Comparison of ENCODE assay signal across 10 cellular contexts in the genomic region with DNA sequence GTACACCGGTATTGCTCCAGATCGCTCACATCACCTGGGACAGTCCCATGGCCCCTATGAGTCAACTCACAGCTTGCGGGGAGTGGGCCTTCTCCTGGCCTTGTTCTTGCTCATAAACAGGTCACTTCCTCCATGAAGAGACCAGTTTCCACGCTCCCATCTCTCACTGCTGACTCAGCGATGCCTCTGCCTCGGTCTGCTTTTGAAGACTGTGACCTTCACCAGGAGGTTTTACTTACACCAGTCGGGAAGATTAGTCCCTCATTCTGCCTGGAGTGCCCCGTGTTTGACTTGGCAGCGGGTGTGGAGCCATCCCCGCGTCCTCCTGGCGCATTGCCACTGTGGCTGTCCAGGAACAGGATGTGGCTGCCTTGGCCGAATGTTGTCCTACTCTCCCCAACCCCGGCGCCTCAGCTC.
DNase-seq lines count a peak whose midpoint lies in the region; ATAC-seq and TF ChIP-seq lines count a peak whose summit lies in the region.
"Had no signal": no experiment of that assay in that cellular context is flagged by ENCODE, and none has a peak within 500 bp of the region (broad histone marks: within the 10 kb centered on the region; RNA-seq: fewer than 3 reads in every experiment).

No MANE protein-coding gene starts in this region.

- H3K4me1 Mint-ChIP-seq in GM23338, result no peaks in the 10 kb centered on the region

- DNase-seq in 8988T (peak; percentile 38), kidney tubule cell (ENCODE audit: low spot score) (peak; percentile 87), NCI-H446 (lab: John Stamatoyannopoulos, UW) (no peak), suprapubic skin (ENCODE audit: low spot score in 2 of 2) (no peak), NCI-H2196 (lab: John Stamatoyannopoulos, UW; ENCODE audit: unreplicated experiment) (no peak), GM23338 (ENCODE audit: low spot score) (no peak)
- DNase-seq in activated CD8-positive, alpha-beta memory T cell treated with anti-CD3 and anti-CD28 coated beads, Interleukin-2, amount 50 U/mL, for 48 hours, result peak; percentile 71
- DNase-seq: NCI-H146 had no signal

- H3K9me3 ChIP-seq in suprapubic skin, result no peaks in the 10 kb centered on the region

- H3F3A ChIP-seq in GM23338 (replicated peaks; ENCODE audit: low read depth), result no peaks in the 10 kb centered on the region

- ATAC-seq in GM21619 (IDR thresholded peaks at IDR 0.05; ENCODE audit: unreplicated experiment) (peak; percentile 52), GM23338 (no peak)

- TF ChIP-seq POLR2A in suprapubic skin (IDR thresholded peaks at IDR 0.05), result no peak

- H3K9me3 Mint-ChIP-seq in GM23338, result peaks cover 2% of the 10 kb centered on the region

- H3K4me1 ChIP-seq in suprapubic skin (peaks cover 6% of the 10 kb centered on the region), GM23338 (ENCODE audit: insufficient read depth) (no peaks in the 10 kb centered on the region)

- TF ChIP-seq EP300 in suprapubic skin (IDR thresholded peaks at IDR 0.05), result no peak

- H3K27ac ChIP-seq in suprapubic skin, result no peak overlapping the region
- H3K27ac ChIP-seq in GM23338 (ENCODE audit: low read depth), result no peak overlapping the region
- H3K27ac ChIP-seq: skin epidermis had no signal

- no peak overlapping the region for H3K27ac Mint-ChIP-seq in GM23338

- H3K36me3 ChIP-seq in suprapubic skin (peaks cover 22% of the 10 kb centered on the region), GM23338 (ENCODE audit: insufficient read depth) (no peaks in the 10 kb centered on the region)

- WGBS in suprapubic skin, result 77% methylated on average over 15 of the region's 15 CpGs

- H3K36me3 Mint-ChIP-seq in GM23338 (ENCODE audit: low read depth), result peaks cover 10% of the 10 kb centered on the region; the same call in 2 of the 3 replicates

- H3K4me3 ChIP-seq in suprapubic skin, result no peak overlapping the region
- no peak overlapping the region for H3K4me3 ChIP-seq in GM23338
- H3K4me3 ChIP-seq: skin epidermis had no signal

- no peak for TF ChIP-seq CTCF in suprapubic skin (IDR thresholded peaks at IDR 0.05)
- TF ChIP-seq CTCF in GM23338 (conservative IDR thresholded peaks at IDR 0.05; ENCODE audit: low read depth in 2 of 2), result no peak

- no peak overlapping the region for H3K4me3 Mint-ChIP-seq in GM23338

- no peak overlapping the region for H3K4me2 ChIP-seq in GM23338

- H2AFZ ChIP-seq in GM23338, result no peak overlapping the region

- H4K20me1 ChIP-seq in GM23338 (replicated peaks; ENCODE audit: insufficient read depth), result no peaks in the 10 kb centered on the region; the same call in 1 of the 2 replicates

- H3K79me2 ChIP-seq in GM23338 (replicated peaks; ENCODE audit: insufficient read depth), result no peaks in the 10 kb centered on the region

- peaks cover 3% of the 10 kb centered on the region; the same call in 1 of the 2 replicates for H3K9me2 ChIP-seq in GM23338 (ENCODE audit: insufficient read depth)

- H3K27me3 Mint-ChIP-seq in GM23338 (ENCODE audit: insufficient read depth, low read depth, poor library complexity), result peaks cover 5% of the 10 kb centered on the region

- H3K27me3 ChIP-seq in suprapubic skin (no peaks in the 10 kb centered on the region), GM23338 (ENCODE audit: insufficient read depth) (no peaks in the 10 kb centered on the region)

TF ChIP-seq in GM23338, 12 proteins besides CTCF, POLR2A, EP300 and RAD21 (continues in another document):
- TF ChIP-seq, protein P1, sequence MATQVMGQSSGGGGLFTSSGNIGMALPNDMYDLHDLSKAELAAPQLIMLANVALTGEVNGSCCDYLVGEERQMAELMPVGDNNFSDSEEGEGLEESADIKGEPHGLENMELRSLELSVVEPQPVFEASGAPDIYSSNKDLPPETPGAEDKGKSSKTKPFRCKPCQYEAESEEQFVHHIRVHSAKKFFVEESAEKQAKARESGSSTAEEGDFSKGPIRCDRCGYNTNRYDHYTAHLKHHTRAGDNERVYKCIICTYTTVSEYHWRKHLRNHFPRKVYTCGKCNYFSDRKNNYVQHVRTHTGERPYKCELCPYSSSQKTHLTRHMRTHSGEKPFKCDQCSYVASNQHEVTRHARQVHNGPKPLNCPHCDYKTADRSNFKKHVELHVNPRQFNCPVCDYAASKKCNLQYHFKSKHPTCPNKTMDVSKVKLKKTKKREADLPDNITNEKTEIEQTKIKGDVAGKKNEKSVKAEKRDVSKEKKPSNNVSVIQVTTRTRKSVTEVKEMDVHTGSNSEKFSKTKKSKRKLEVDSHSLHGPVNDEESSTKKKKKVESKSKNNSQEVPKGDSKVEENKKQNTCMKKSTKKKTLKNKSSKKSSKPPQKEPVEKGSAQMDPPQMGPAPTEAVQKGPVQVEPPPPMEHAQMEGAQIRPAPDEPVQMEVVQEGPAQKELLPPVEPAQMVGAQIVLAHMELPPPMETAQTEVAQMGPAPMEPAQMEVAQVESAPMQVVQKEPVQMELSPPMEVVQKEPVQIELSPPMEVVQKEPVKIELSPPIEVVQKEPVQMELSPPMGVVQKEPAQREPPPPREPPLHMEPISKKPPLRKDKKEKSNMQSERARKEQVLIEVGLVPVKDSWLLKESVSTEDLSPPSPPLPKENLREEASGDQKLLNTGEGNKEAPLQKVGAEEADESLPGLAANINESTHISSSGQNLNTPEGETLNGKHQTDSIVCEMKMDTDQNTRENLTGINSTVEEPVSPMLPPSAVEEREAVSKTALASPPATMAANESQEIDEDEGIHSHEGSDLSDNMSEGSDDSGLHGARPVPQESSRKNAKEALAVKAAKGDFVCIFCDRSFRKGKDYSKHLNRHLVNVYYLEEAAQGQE (IDR thresholded peaks at IDR 0.05; ENCODE audit: unreplicated experiment), result no peak
- TF ChIP-seq NANOG (IDR thresholded peaks at IDR 0.05; ENCODE audit: borderline replicate concordance) (no peak), CREB1 (CRISPR knock-in tag; IDR thresholded peaks at IDR 0.05; ENCODE audit: low read depth) (no peak), STAT1 (IDR thresholded peaks at IDR 0.05; ENCODE audit: unreplicated experiment) (no peak), EZH2 (IDR thresholded peaks at IDR 0.05; ENCODE audit: low read depth, unreplicated experiment) (no peak), POLR2AphosphoS5 (IDR thresholded peaks at IDR 0.05; ENCODE audit: low read depth) (no peak), EZH2phosphoT487 (IDR thresholded peaks at IDR 0.05; ENCODE audit: unreplicated experiment) (no peak)
- TF ChIP-seq, protein P2, sequence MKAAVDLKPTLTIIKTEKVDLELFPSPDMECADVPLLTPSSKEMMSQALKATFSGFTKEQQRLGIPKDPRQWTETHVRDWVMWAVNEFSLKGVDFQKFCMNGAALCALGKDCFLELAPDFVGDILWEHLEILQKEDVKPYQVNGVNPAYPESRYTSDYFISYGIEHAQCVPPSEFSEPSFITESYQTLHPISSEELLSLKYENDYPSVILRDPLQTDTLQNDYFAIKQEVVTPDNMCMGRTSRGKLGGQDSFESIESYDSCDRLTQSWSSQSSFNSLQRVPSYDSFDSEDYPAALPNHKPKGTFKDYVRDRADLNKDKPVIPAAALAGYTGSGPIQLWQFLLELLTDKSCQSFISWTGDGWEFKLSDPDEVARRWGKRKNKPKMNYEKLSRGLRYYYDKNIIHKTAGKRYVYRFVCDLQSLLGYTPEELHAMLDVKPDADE (IDR thresholded peaks at IDR 0.05), result no peak

Comparison
In these comparisons a context has a peak if more than half of its experiments do, and no peak if none do; other contexts are left out.
1. DNase-seq: peak in 8988T (single experiment), activated CD8-positive, alpha-beta memory T cell treated with anti-CD3 and anti-CD28 coated beads, Interleukin-2, amount 50 U/mL, for 48 hours (single experiment) and kidney tubule cell (single experiment); none in NCI-H446 (0 of 2), suprapubic skin (0 of 2), NCI-H2196 (single experiment) and GM23338 (single experiment).